In genomic region chr10:76632158-76633051, GRCh38 we compare ENCODE assay signal across 10 cellular contexts.
DNase-seq lines count a peak whose midpoint lies in the region; TF ChIP-seq lines count a peak whose summit lies in the region.
"Had no signal": no experiment of that assay in that cellular context is flagged by ENCODE, and none has a peak within 500 bp of the region (broad histone marks: within the 10 kb centered on the region; RNA-seq: fewer than 3 reads in every experiment).

No MANE protein-coding gene starts in this region.

- no peak overlapping the region for H4K8ac ChIP-seq in neuronal stem cell (ENCODE audit: low read depth, low read length)

- no peak overlapping the region for H2AK5ac ChIP-seq in neuronal stem cell (ENCODE audit: low read depth, low read length)

- intact Hi-C loops in uterus (cut with DNase I; ENCODE audit: low total_unique reads): no loop called here

- H3K4me2 ChIP-seq in neuronal stem cell (ENCODE audit: insufficient read depth, low read length, poor library complexity, severe bottlenecking): peak overlapping the region; percentile 45

- H3K18ac ChIP-seq in neuronal stem cell (ENCODE audit: low read length): no peak overlapping the region

- no peak overlapping the region for H3K14ac ChIP-seq in neuronal stem cell (ENCODE audit: low read length)

- TF ChIP-seq CTCF in epithelial cell of esophagus (IDR thresholded peaks at IDR 0.05; ENCODE audit: insufficient read depth, low read depth, low read length, missing control alignments) (peak; percentile 77), uterus (IDR thresholded peaks at IDR 0.05) (no peak)

- peaks cover 0 to 10% (median 0%) of the 10 kb centered on the region in 3 experiments for H3K27me3 ChIP-seq in neuronal stem cell (ENCODE audit: control insufficient read depth in 3 of 3, insufficient read depth in 3 of 3, low read depth in 1 of 3, low read length in 3 of 3)
- no peaks in the 10 kb centered on the region for H3K27me3 ChIP-seq in uterus

- TF ChIP-seq POLR2A in uterus (IDR thresholded peaks at IDR 0.05): no peak

- no CpG with 5 or more reads among the region's 16 CpGs for WGBS in neuronal stem cell (ENCODE audit: extremely low coverage in 2 of 2, insufficient read length in 2 of 2, insufficient replicate concordance in 1 of 2), 2 donors

- no peak overlapping the region for H3K4me3 ChIP-seq in epithelial cell of esophagus (ENCODE audit: low read length)
- H3K4me3 ChIP-seq in neuronal stem cell (ENCODE audit: low read length in 2 of 2): no peak overlapping the region
- no peak overlapping the region for H3K4me3 ChIP-seq in uterus

- no peaks in the 10 kb centered on the region for H3K36me3 ChIP-seq in neuronal stem cell (replicated peaks in 1 of 2; ENCODE audit: control insufficient read depth in 2 of 2, insufficient read depth in 2 of 2, low read length in 2 of 2)
- H3K36me3 ChIP-seq in uterus: no peaks in the 10 kb centered on the region

- H3K23ac ChIP-seq in neuronal stem cell (ENCODE audit: low read depth, low read length, poor library complexity): no peak overlapping the region

- H3K27ac ChIP-seq in neuronal stem cell (replicated peaks; ENCODE audit: low read length) (no peak overlapping the region), uterus (no peak overlapping the region)

- no peak overlapping the region for H4K91ac ChIP-seq in neuronal stem cell (ENCODE audit: low read depth, low read length, poor library complexity)

- no peak overlapping the region for H3K9ac ChIP-seq in neuronal stem cell (ENCODE audit: low read depth, low read length, poor library complexity)

- no peak overlapping the region for H2BK5ac ChIP-seq in neuronal stem cell (ENCODE audit: low read length)

- H3K4me1 ChIP-seq in neuronal stem cell (ENCODE audit: control insufficient read depth in 2 of 2, insufficient read depth in 1 of 2, low read depth in 1 of 2, low read length in 2 of 2) (no peaks in the 10 kb centered on the region), uterus (no peaks in the 10 kb centered on the region)

- H3K79me1 ChIP-seq in neuronal stem cell (ENCODE audit: low read depth, low read length): no peaks in the 10 kb centered on the region

- DNase-seq in NCI-H1092 treated with DMSO at 0.1 percent for 48 hours (lab: John Stamatoyannopoulos, UW) (peak; percentile 0), NCI-H1092 (lab: John Stamatoyannopoulos, UW) (no peak), NCI-H2227 (lab: John Stamatoyannopoulos, UW; ENCODE audit: unreplicated experiment) (peak; percentile 55), epithelial cell of esophagus (ENCODE audit: low read depth) (peak; percentile 61), neuronal stem cell (ENCODE audit: low spot score) (no peak), uterus (no peak), C1 segment of cervical spinal cord (lab: John Stamatoyannopoulos, UW) (no peak)
- no peak for DNase-seq in stimulated activated CD4-positive, alpha-beta T cell treated with anti-CD3 and anti-CD28 coated beads, Interleukin-1b, Interleukin-23, amount 100 ng/mL, for 48 hours
- DNase-seq: activated B cell treated with CpG ODN at 0.5 μM for 24 hours, naive B cell had no signal

- no peaks in the 10 kb centered on the region for H3K9me3 ChIP-seq in neuronal stem cell (replicated peaks in 1 of 2; ENCODE audit: control insufficient read depth in 2 of 2, insufficient read depth in 1 of 2, low read depth in 1 of 2, low read length in 2 of 2)
- no peaks in the 10 kb centered on the region for H3K9me3 ChIP-seq in uterus

- H3K4ac ChIP-seq in neuronal stem cell (ENCODE audit: low read length): no peak overlapping the region

- H2BK15ac ChIP-seq in neuronal stem cell (ENCODE audit: low read length): no peak overlapping the region

- H2BK12ac ChIP-seq in neuronal stem cell (ENCODE audit: low read length): no peak overlapping the region

- no peak overlapping the region for H2AFZ ChIP-seq in neuronal stem cell (ENCODE audit: low read length)

- no peak overlapping the region for H2BK120ac ChIP-seq in neuronal stem cell (ENCODE audit: low read depth, low read length)

Comparison
In these comparisons a context has a peak if more than half of its experiments do, and no peak if none do; other contexts are left out.
1. DNase-seq: peak in NCI-H1092 treated with DMSO at 0.1 percent for 48 hours (single experiment), NCI-H2227 (single experiment) and epithelial cell of esophagus (single experiment); none in NCI-H1092 (single experiment), neuronal stem cell (single experiment), stimulated activated CD4-positive, alpha-beta T cell treated with anti-CD3 and anti-CD28 coated beads, Interleukin-1b, Interleukin-23, amount 100 ng/mL, for 48 hours (single experiment), uterus (0 of 2) and C1 segment of cervical spinal cord (0 of 14).